In genomic region chr6:140012146-140012545, GRCh38 we compare ENCODE assay signal across 28 cellular contexts.
A peak's percentile ranks its signal among the peaks of the same experiment; 100 is the strongest.
DNase-seq lines count a peak whose midpoint lies in the region; ATAC-seq, FAIRE-seq and TF ChIP-seq lines count a peak whose summit lies in the region.
"Had no signal": no experiment of that assay in that cellular context is flagged by ENCODE, and none has a peak within 500 bp of the region (broad histone marks: within the 10 kb centered on the region; RNA-seq: fewer than 3 reads in every experiment).

No MANE protein-coding gene starts in this region.

- FAIRE-seq in islet of Langerhans (lab: Jason Lieb, UNC): peak; percentile 76
- FAIRE-seq: astrocyte, GM18507 had no signal

- H3K9me3 ChIP-seq in left ventricle myocardium inferior (replicated peaks) (peaks cover 6% of the 10 kb centered on the region), spleen (peaks cover 0 to 5% (median 0%) of the 10 kb centered on the region in 8 donors)
- H3K9me3 ChIP-seq: esophagus muscularis mucosa, gastrocnemius medialis, upper lobe of right lung had no signal

- H3K27me3 ChIP-seq in left ventricle myocardium inferior (ENCODE audit: low read depth) (no peaks in the 10 kb centered on the region), spleen (replicated peaks in 1 of 7) (no peaks in the 10 kb centered on the region)
- H3K27me3 ChIP-seq: esophagus muscularis mucosa, gastrocnemius medialis, upper lobe of right lung had no signal

- no peaks in the 10 kb centered on the region for H3K36me3 ChIP-seq in left ventricle myocardium inferior
- H3K36me3 ChIP-seq in spleen: no peaks in the 10 kb centered on the region
- H3K36me3 ChIP-seq: esophagus muscularis mucosa, gastrocnemius medialis, upper lobe of right lung had no signal

- DNase-seq in left ventricle myocardium inferior (no peak), Right ventricle myocardium inferior (ENCODE audit: missing footprints) (no peak), SKM-1 (lab: John Stamatoyannopoulos, UW; ENCODE audit: unreplicated experiment) (peak; percentile 13), NCI-H345 treated with DMSO at 0.1 percent for 48 hours (lab: John Stamatoyannopoulos, UW; ENCODE audit: unreplicated experiment) (no peak), spleen (no peak), erythroblast (lab: John Stamatoyannopoulos, UW) (no peak)
- DNase-seq: activated CD4-positive, alpha-beta T cell treated with anti-CD3 and anti-CD28 coated beads for 36 hours; activated CD8-positive, alpha-beta T cell treated with anti-CD3 and anti-CD28 coated beads, Interleukin-2, amount 10 ng/mL, durations not matched to agents 7 days and 5 days; activated effector memory CD4-positive, alpha-beta T cell treated with anti-CD3 and anti-CD28 coated beads, Interleukin-2, amount 50 U/mL, for 16 hours; activated naive CD8-positive, alpha-beta T cell treated with anti-CD3 and anti-CD28 coated beads for 36 hours; activated T-cell treated with anti-CD3 and anti-CD28 coated beads for 4 hours; CD4-positive, CD25-positive, alpha-beta regulatory T cell; central memory CD4-positive, alpha-beta T cell; DND-41; gastrocnemius medialis; HCEC 1CT; naive thymus-derived CD8-positive, alpha-beta T cell; occipital lobe; PC-9; SHP77; stimulated activated CD4-positive, alpha-beta T cell treated with anti-CD3 and anti-CD28 coated beads, Interleukin-4, amount 100 ng/mL, for 4 hours; stimulated activated naive B cell treated with anti-CD40 and anti-IgM and Interleukin-4, amounts not matched to agents 10 μg/mL and 1 μg/mL and 100 μg/mL, for 72 hours; upper lobe of right lung had no signal

- peaks cover 24% of the 10 kb centered on the region for H3K4me1 ChIP-seq in left ventricle myocardium inferior
- H3K4me1 ChIP-seq in spleen: peaks cover 4 to 16% (median 12%) of the 10 kb centered on the region in 6 donors
- H3K4me1 ChIP-seq: upper lobe of right lung had no signal

- TF ChIP-seq CTCF in left ventricle myocardium inferior (IDR thresholded peaks at IDR 0.05; ENCODE audit: borderline replicate concordance) (no peak), spleen (IDR thresholded peaks at IDR 0.05 in 8 of 11, conservative IDR thresholded peaks at IDR 0.05 in 3 of 11) (no peak)

- intact Hi-C loops in left ventricle myocardium inferior (cut with micrococcal nuclease): no loop called here
- intact Hi-C loops in Right ventricle myocardium inferior (cut with DNase I): no loop called here
- intact Hi-C loops in spleen (cut with DNase I; ENCODE audit: low total_unique reads): no loop called here

- H3K4me3 ChIP-seq in left ventricle myocardium inferior (no peak overlapping the region), spleen (no peak overlapping the region)
- H3K4me3 ChIP-seq: esophagus muscularis mucosa, gastrocnemius medialis, PC-9, upper lobe of right lung had no signal

- ATAC-seq in Right ventricle myocardium inferior: no peak
- ATAC-seq in HG03139 (IDR thresholded peaks at IDR 0.05; ENCODE audit: unreplicated experiment): no peak
- ATAC-seq: activated CD4-positive, alpha-beta T cell treated with anti-CD3 and anti-CD28 coated beads for 36 hours; activated CD8-positive, alpha-beta T cell treated with anti-CD3 and anti-CD28 coated beads, Interleukin-2, amount 10 ng/mL, durations not matched to agents 7 days and 5 days; naive thymus-derived CD8-positive, alpha-beta T cell; stimulated activated naive B cell treated with anti-CD40 and anti-IgM and Interleukin-4, amounts not matched to agents 10 μg/mL and 1 μg/mL and 100 μg/mL, for 72 hours; upper lobe of right lung had no signal

- peak overlapping the region; percentile 75 for H3K27ac ChIP-seq in left ventricle myocardium inferior (replicated peaks)
- peak overlapping the region in 4 of 8 donors; percentile 9 to 44 (median 24) for H3K27ac ChIP-seq in spleen
- H3K27ac ChIP-seq: esophagus muscularis mucosa, PC-9, upper lobe of right lung had no signal

- 2 to 27% (median 17%) methylated on average over 1 of the region's 1 CpG for WGBS in spleen, 5 donors

- TF ChIP-seq POLR2A in spleen (IDR thresholded peaks at IDR 0.05) (no peak), erythroblast (IDR thresholded peaks at IDR 0.05; ENCODE audit: low read length) (no peak)
